Comparison of ENCODE assay signal across 8 cellular contexts in genomic region chr17:46193626-46194392, GRCh38. TPM values are rescaled to one million over a fixed set of nuclear protein-coding genes. Genes with fewer than 3 reads are reported as not detected.
DNase-seq lines count a peak whose midpoint lies in the region; ATAC-seq and TF ChIP-seq lines count a peak whose summit lies in the region.

No MANE protein-coding gene starts in this region.

- H3K4me1 ChIP-seq in DOHH2 (ENCODE audit: control insufficient read depth, low read length) (peaks cover 48% of the 10 kb centered on the region), GM23248 (ENCODE audit: insufficient read depth) (peaks cover 30% of the 10 kb centered on the region)

- 1 to 2% methylated on average over 60 of the region's 60 CpGs for WGBS in GM23248 (ENCODE audit: low coverage in 1 of 2, low lambda C conversion rate in 2 of 2, missing lambda C conversion rate in 2 of 2), 2 experiments

- ATAC-seq in naive thymus-derived CD8-positive, alpha-beta T cell, result peak; percentile 60 to 68
- peak; percentile 94 for ATAC-seq in stimulated activated memory B cell treated with anti-CD40 and anti-IgM and Interleukin-4, amounts not matched to agents 10 μg/mL and 1 μg/mL and 100 μg/mL, for 72 hours

- peak; percentile 100 for DNase-seq in GM23248
- peak; percentile 93 for DNase-seq in Kasumi-1 (lab: John Stamatoyannopoulos, UW)
- peak; percentile 96 for DNase-seq in RKO (ENCODE audit: low spot score)
- peak; percentile 82 to 89 for DNase-seq in activated T-helper 1 cell treated with anti-CD3 and anti-CD28 coated beads, Interleukin-2, amount 50 U/mL, for 16 hours (ENCODE audit: low read depth in 1 of 2, low spot score in 1 of 2)
- peak; percentile 91 for DNase-seq in fibroblast of mammary gland (ENCODE audit: low read depth)
- DNase-seq in naive thymus-derived CD8-positive, alpha-beta T cell, result peak; percentile 83 to 96 (median 94)

- H3K27me3 ChIP-seq in DOHH2 (ENCODE audit: control insufficient read depth, low read length), result no peaks in the 10 kb centered on the region
- H3K27me3 ChIP-seq in GM23248 (replicated peaks; ENCODE audit: insufficient read depth), result no peaks in the 10 kb centered on the region

- H3K36me3 Mint-ChIP-seq in naive thymus-derived CD8-positive, alpha-beta T cell, result peaks cover 2 to 6% (median 4%) of the 10 kb centered on the region in 3 donors
- H3K36me3 Mint-ChIP-seq in stimulated activated memory B cell treated with anti-CD40 and anti-IgM and Interleukin-4, amounts not matched to agents 10 μg/mL and 1 μg/mL and 100 μg/mL, for 72 hours, result peaks cover 10% of the 10 kb centered on the region

- no peaks in the 10 kb centered on the region for H3K9me2 ChIP-seq in DOHH2 (replicated peaks; ENCODE audit: control insufficient read depth, low read length)
- H3K9me2 ChIP-seq in GM23248 (ENCODE audit: insufficient read depth), result no peaks in the 10 kb centered on the region

- H3K4me3 ChIP-seq in DOHH2 (ENCODE audit: low read length) (peak overlapping the region; percentile 87), GM23248 (peak overlapping the region; percentile 97), fibroblast of mammary gland (ENCODE audit: control insufficient read depth, low read depth, low read length) (peak overlapping the region; percentile 75)

- TF ChIP-seq CTCF in DOHH2 (IDR thresholded peaks at IDR 0.05; ENCODE audit: low read depth, low read length, poor library complexity, severe bottlenecking) (peak; percentile 52), fibroblast of mammary gland (conservative IDR thresholded peaks at IDR 0.05; ENCODE audit: control insufficient read depth, insufficient read depth, low read depth, low read length) (no peak)

- H3K4me2 ChIP-seq in DOHH2 (ENCODE audit: low read length) (peak overlapping the region; percentile 88), GM23248 (ENCODE audit: unreplicated experiment) (peak overlapping the region; percentile 88)

- in situ Hi-C loops in GM23248 (cut with MboI), result no loop called here

- H3K27me3 Mint-ChIP-seq in naive thymus-derived CD8-positive, alpha-beta T cell, result no peaks in the 10 kb centered on the region
- no peaks in the 10 kb centered on the region for H3K27me3 Mint-ChIP-seq in stimulated activated memory B cell treated with anti-CD40 and anti-IgM and Interleukin-4, amounts not matched to agents 10 μg/mL and 1 μg/mL and 100 μg/mL, for 72 hours

- H3K79me2 ChIP-seq in DOHH2 (ENCODE audit: control insufficient read depth, low read length) (peaks cover 89% of the 10 kb centered on the region), GM23248 (ENCODE audit: insufficient read depth) (peaks cover 85% of the 10 kb centered on the region)

- peak overlapping the region; percentile 85 to 100 (median 97) for H3K27ac Mint-ChIP-seq in naive thymus-derived CD8-positive, alpha-beta T cell
- peak overlapping the region; percentile 97 for H3K27ac Mint-ChIP-seq in stimulated activated memory B cell treated with anti-CD40 and anti-IgM and Interleukin-4, amounts not matched to agents 10 μg/mL and 1 μg/mL and 100 μg/mL, for 72 hours

- POLR2A ChIA-PET in naive thymus-derived CD8-positive, alpha-beta T cell (lab: Charles Lee), result interaction anchor here (0.5 to 3.0 kb wide), 30 partner anchors 8 to 1762 kb away, joined by 3 to 45 read pairs (median 4); partner anchors contain the start of gene MAP3K14

- peak overlapping the region; percentile 78 for H2AFZ ChIP-seq in GM23248

- peak overlapping the region; percentile 91 for H3K9ac ChIP-seq in GM23248

- H3K4me3 Mint-ChIP-seq in naive thymus-derived CD8-positive, alpha-beta T cell, result peak overlapping the region; percentile 79 to 99 (median 90)
- H3K4me3 Mint-ChIP-seq in stimulated activated memory B cell treated with anti-CD40 and anti-IgM and Interleukin-4, amounts not matched to agents 10 μg/mL and 1 μg/mL and 100 μg/mL, for 72 hours, result peak overlapping the region; percentile 85

- H4K20me1 ChIP-seq in DOHH2 (ENCODE audit: control insufficient read depth, insufficient read depth, low read depth, low read length), result peaks cover 26% of the 10 kb centered on the region
- peaks cover 18% of the 10 kb centered on the region for H4K20me1 ChIP-seq in GM23248 (ENCODE audit: insufficient read depth)

- peaks cover 28 to 72% (median 70%) of the 10 kb centered on the region in 4 donors for H3K4me1 Mint-ChIP-seq in naive thymus-derived CD8-positive, alpha-beta T cell
- H3K4me1 Mint-ChIP-seq in stimulated activated memory B cell treated with anti-CD40 and anti-IgM and Interleukin-4, amounts not matched to agents 10 μg/mL and 1 μg/mL and 100 μg/mL, for 72 hours, result peaks cover 38% of the 10 kb centered on the region

- H3F3A ChIP-seq in DOHH2 (ENCODE audit: control insufficient read depth, insufficient read depth) (peaks cover 30% of the 10 kb centered on the region), GM23248 (ENCODE audit: insufficient read depth) (peaks cover 39% of the 10 kb centered on the region)

- H3K36me3 ChIP-seq in DOHH2 (ENCODE audit: control insufficient read depth, low read length), result peaks cover 36% of the 10 kb centered on the region
- no peaks in the 10 kb centered on the region for H3K36me3 ChIP-seq in GM23248 (ENCODE audit: low read depth)

- peak overlapping the region; percentile 86 for H3K27ac ChIP-seq in DOHH2 (ENCODE audit: low read depth, low read length)
- H3K27ac ChIP-seq in GM23248, result peak overlapping the region; percentile 71

- H3K9me3 Mint-ChIP-seq in naive thymus-derived CD8-positive, alpha-beta T cell, result no peaks in the 10 kb centered on the region
- no peaks in the 10 kb centered on the region for H3K9me3 Mint-ChIP-seq in stimulated activated memory B cell treated with anti-CD40 and anti-IgM and Interleukin-4, amounts not matched to agents 10 μg/mL and 1 μg/mL and 100 μg/mL, for 72 hours

- H3K9me3 ChIP-seq in DOHH2 (ENCODE audit: control insufficient read depth, insufficient read depth, low read length) (no peaks in the 10 kb centered on the region), GM23248 (ENCODE audit: low read depth) (no peaks in the 10 kb centered on the region)

RNA-seq across cellular contexts. Expression of gene KANSL1, which starts 0.6 kb away (rescaled TPM):
- total RNA-seq in GM23248 (2014; rRNA removed; shearing (Covaris generic)), result 38.2 and 69.0 TPM in 2 replicates
- 10.9 and 12.2 TPM in 2 replicates for polyA plus RNA-seq in GM23248 (2016; fragmentation: Nextera tagmentation; extraction: Ambion mirVana)
- total RNA-seq in naive thymus-derived CD8-positive, alpha-beta T cell, result 100 to 1,000 TPM; 206 to 208 TPM
- 10 to 100 TPM; 13.1 to 16.6 (median 13.2) TPM for polyA plus RNA-seq in naive thymus-derived CD8-positive, alpha-beta T cell

Comparison
In these comparisons a context has a peak if more than half of its experiments do, and no peak if none do; other contexts are left out.
1. Peak in every context shown above with its lines: DNase-seq, ATAC-seq, H3K4me3 ChIP-seq and H3K27ac ChIP-seq.